ENCODE assay signal across 18 cellular contexts in the genomic region with DNA sequence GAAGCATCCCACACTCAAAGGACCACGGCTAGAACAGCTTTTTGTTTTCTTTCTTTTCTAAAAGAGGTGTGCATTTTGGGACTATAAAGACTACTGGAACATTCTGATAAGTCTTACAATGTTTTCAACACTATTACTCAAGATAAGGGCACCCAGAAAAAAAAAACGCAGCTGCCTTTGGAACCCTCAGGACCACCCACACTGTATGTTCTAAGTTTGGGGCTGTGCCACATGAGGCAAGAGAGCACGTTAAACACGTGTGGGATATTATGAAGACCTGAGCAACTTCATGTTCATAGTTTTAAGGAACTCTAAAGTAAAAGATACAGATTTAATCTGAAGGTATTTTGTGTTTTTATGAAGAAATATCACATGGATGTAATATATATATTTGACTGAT.
A peak's percentile ranks its signal among the peaks of the same experiment; 100 is the strongest.
DNase-seq lines count a peak whose midpoint lies in the region; ATAC-seq and TF ChIP-seq lines count a peak whose summit lies in the region.
"Had no signal": no experiment of that assay in that cellular context is flagged by ENCODE, and none has a peak within 500 bp of the region (broad histone marks: within the 10 kb centered on the region; RNA-seq: fewer than 3 reads in every experiment).

No MANE protein-coding gene starts in this region.

- H3F3A ChIP-seq in OCI-LY1 (ENCODE audit: insufficient read depth, low read length) = no peaks in the 10 kb centered on the region

- H3K4me2 ChIP-seq in OCI-LY1 (ENCODE audit: low read length) (peak overlapping the region; percentile 42), osteoblast (ENCODE audit: insufficient read depth, low read length) (peak overlapping the region; percentile 17)
- H3K4me2 ChIP-seq: BLaER1 treated with 17β-estradiol and CSF1 and Interleukin-3, amounts not matched to agents 10 nM and 100 nM; GM23338 had no signal

- H3K27ac Mint-ChIP-seq in chondrocyte (ENCODE audit: unreplicated experiment) = peak overlapping the region; percentile 27
- H3K27ac Mint-ChIP-seq in activated T-helper 17 cell treated with anti-CD3 and anti-CD28 coated beads, Interleukin-2, amount 50 U/mL, for 72 hours = no peak overlapping the region
- H3K27ac Mint-ChIP-seq: CD4-positive, CD25-positive, alpha-beta regulatory T cell; GM23338 had no signal

- no peaks in the 10 kb centered on the region for H3K79me2 ChIP-seq in ACC112 (ENCODE audit: control insufficient read depth, insufficient read depth, low read length, unreplicated experiment)
- H3K79me2 ChIP-seq in OCI-LY1 (ENCODE audit: insufficient read depth, low read length) = no peaks in the 10 kb centered on the region
- no peaks in the 10 kb centered on the region for H3K79me2 ChIP-seq in osteoblast (ENCODE audit: insufficient read depth, low read length)

- H3K4me3 ChIP-seq in ACC112 (ENCODE audit: low read depth, low read length) (no peak overlapping the region), OCI-LY1 (ENCODE audit: low read depth, low read length, poor library complexity, severe bottlenecking) (no peak overlapping the region), osteoblast (ENCODE audit: insufficient read depth, low read length) (no peak overlapping the region), Peyer's patch (no peak overlapping the region)
- H3K4me3 ChIP-seq: BLaER1 treated with 17β-estradiol and CSF1 and Interleukin-3, amounts not matched to agents 10 nM and 100 nM; GM12878; GM23338 had no signal

- no peak for TF ChIP-seq POLR2A in Peyer's patch (IDR thresholded peaks at IDR 0.05)

- no peaks in the 10 kb centered on the region for H3K27me3 ChIP-seq in ACC112 (ENCODE audit: insufficient read depth, low read length)
- no peaks in the 10 kb centered on the region for H3K27me3 ChIP-seq in OCI-LY1 (ENCODE audit: insufficient read depth, low read length)
- H3K27me3 ChIP-seq in osteoblast (ENCODE audit: insufficient read depth, low read length) = no peaks in the 10 kb centered on the region
- no peaks in the 10 kb centered on the region for H3K27me3 ChIP-seq in Peyer's patch
- H3K27me3 ChIP-seq: BLaER1 treated with 17β-estradiol and CSF1 and Interleukin-3, amounts not matched to agents 10 nM and 100 nM had no signal

- no peaks in the 10 kb centered on the region for H3K9me3 Mint-ChIP-seq in chondrocyte (ENCODE audit: low read depth)
- H3K9me3 Mint-ChIP-seq in activated T-helper 17 cell treated with anti-CD3 and anti-CD28 coated beads, Interleukin-2, amount 50 U/mL, for 72 hours = no peaks in the 10 kb centered on the region
- H3K9me3 Mint-ChIP-seq: GM23338 had no signal

- H3K9ac ChIP-seq in OCI-LY1 (ENCODE audit: low read length) = peak overlapping the region; percentile 27; the same call in 1 of the 2 replicates
- H3K9ac ChIP-seq: BLaER1 treated with 17β-estradiol and CSF1 and Interleukin-3, amounts not matched to agents 10 nM and 100 nM had no signal

- TF ChIP-seq CTCF in OCI-LY1 (IDR thresholded peaks at IDR 0.05; ENCODE audit: low read length) = no peak
- TF ChIP-seq CTCF in chondrocyte (IDR thresholded peaks at IDR 0.05) = no peak
- no peak for TF ChIP-seq CTCF in osteoblast (IDR thresholded peaks at IDR 0.05; ENCODE audit: extremely low read depth, low read depth, low read length)
- TF ChIP-seq CTCF in Peyer's patch (IDR thresholded peaks at IDR 0.05) = no peak

- H3K9me3 ChIP-seq in OCI-LY1 (ENCODE audit: low read length) = no peaks in the 10 kb centered on the region
- H3K9me3 ChIP-seq in osteoblast (ENCODE audit: low read depth, low read length) = no peaks in the 10 kb centered on the region
- no peaks in the 10 kb centered on the region for H3K9me3 ChIP-seq in Peyer's patch
- H3K9me3 ChIP-seq: BLaER1 treated with 17β-estradiol and CSF1 and Interleukin-3, amounts not matched to agents 10 nM and 100 nM had no signal

- H4K20me1 ChIP-seq in OCI-LY1 (ENCODE audit: insufficient read depth, low read length) (no peaks in the 10 kb centered on the region), osteoblast (ENCODE audit: insufficient read depth, low read length) (no peaks in the 10 kb centered on the region)
- H4K20me1 ChIP-seq: BLaER1 treated with 17β-estradiol and CSF1 and Interleukin-3, amounts not matched to agents 10 nM and 100 nM had no signal

- DNase-seq in chondrocyte (ENCODE audit: low spot score) (no peak), osteoblast (ENCODE audit: insufficient read length, low spot score, missing footprints) (no peak), NCI-H345 treated with DMSO at 0.1 percent for 48 hours (lab: John Stamatoyannopoulos, UW; ENCODE audit: unreplicated experiment) (no peak), Peyer's patch (no peak)
- DNase-seq: 8988T; ACHN; Calu3; CD4-positive, CD25-positive, alpha-beta regulatory T cell; DMS 273 treated with DMSO at 0.1 percent for 48 hours; DMS79; H7 had no signal

- H3K36me3 ChIP-seq in ACC112 (ENCODE audit: insufficient read depth, low read length) (no peaks in the 10 kb centered on the region), OCI-LY1 (ENCODE audit: insufficient read depth, low read length) (no peaks in the 10 kb centered on the region), osteoblast (ENCODE audit: insufficient read depth, low read length) (no peaks in the 10 kb centered on the region), Peyer's patch (no peaks in the 10 kb centered on the region)
- H3K36me3 ChIP-seq: BLaER1 treated with 17β-estradiol and CSF1 and Interleukin-3, amounts not matched to agents 10 nM and 100 nM had no signal

- peaks cover 5% of the 10 kb centered on the region for H3K4me1 ChIP-seq in ACC112 (ENCODE audit: control insufficient read depth, insufficient read depth, low read length, unreplicated experiment)
- peaks cover 51% of the 10 kb centered on the region for H3K4me1 ChIP-seq in OCI-LY1 (ENCODE audit: insufficient read depth, low read length, severe bottlenecking)
- H3K4me1 ChIP-seq in osteoblast (ENCODE audit: insufficient read depth, low read length) = peaks cover 9% of the 10 kb centered on the region
- no peaks in the 10 kb centered on the region for H3K4me1 ChIP-seq in Peyer's patch
- H3K4me1 ChIP-seq: BLaER1 treated with 17β-estradiol and CSF1 and Interleukin-3, amounts not matched to agents 10 nM and 100 nM had no signal

- no peaks in the 10 kb centered on the region for H3K9me2 ChIP-seq in OCI-LY1 (ENCODE audit: low read depth, low read length)

- no peak overlapping the region for H3K4me3 Mint-ChIP-seq in chondrocyte (ENCODE audit: unreplicated experiment)
- no peak overlapping the region for H3K4me3 Mint-ChIP-seq in activated T-helper 17 cell treated with anti-CD3 and anti-CD28 coated beads, Interleukin-2, amount 50 U/mL, for 72 hours
- H3K4me3 Mint-ChIP-seq: CD4-positive, CD25-positive, alpha-beta regulatory T cell; GM23338 had no signal

- no peaks in the 10 kb centered on the region for H3K36me3 Mint-ChIP-seq in chondrocyte (ENCODE audit: low read depth)
- H3K36me3 Mint-ChIP-seq in activated T-helper 17 cell treated with anti-CD3 and anti-CD28 coated beads, Interleukin-2, amount 50 U/mL, for 72 hours (ENCODE audit: low read depth) = no peaks in the 10 kb centered on the region

- ATAC-seq in activated T-helper 17 cell treated with anti-CD3 and anti-CD28 coated beads, Interleukin-2, amount 50 U/mL, for 72 hours (replicated peaks) = no peak
- ATAC-seq in GM21619 (IDR thresholded peaks at IDR 0.05; ENCODE audit: unreplicated experiment) = no peak
- ATAC-seq: GM12878, GM23338 had no signal

- no peaks in the 10 kb centered on the region for H3K27me3 Mint-ChIP-seq in chondrocyte (ENCODE audit: low read depth)
- no peaks in the 10 kb centered on the region for H3K27me3 Mint-ChIP-seq in activated T-helper 17 cell treated with anti-CD3 and anti-CD28 coated beads, Interleukin-2, amount 50 U/mL, for 72 hours
- H3K27me3 Mint-ChIP-seq: CD4-positive, CD25-positive, alpha-beta regulatory T cell had no signal

- peaks cover 11% of the 10 kb centered on the region for H3K4me1 Mint-ChIP-seq in chondrocyte (ENCODE audit: low read depth)
- no peaks in the 10 kb centered on the region for H3K4me1 Mint-ChIP-seq in activated T-helper 17 cell treated with anti-CD3 and anti-CD28 coated beads, Interleukin-2, amount 50 U/mL, for 72 hours

- H3K27ac ChIP-seq in ACC112 (ENCODE audit: low read depth, low read length) (no peak overlapping the region), OCI-LY1 (ENCODE audit: low read depth, low read length, poor library complexity, severe bottlenecking) (peak overlapping the region; percentile 42), osteoblast (ENCODE audit: low read depth, low read length) (no peak overlapping the region), Peyer's patch (no peak overlapping the region)
- H3K27ac ChIP-seq: BLaER1 treated with 17β-estradiol and CSF1 and Interleukin-3, amounts not matched to agents 10 nM and 100 nM had no signal

- H2AFZ ChIP-seq in ACC112 (ENCODE audit: low read length, unreplicated experiment) (peak overlapping the region; percentile 59), OCI-LY1 (ENCODE audit: low read length) (peak overlapping the region; percentile 64), osteoblast (ENCODE audit: low read length) (peak overlapping the region; percentile 26)
- H2AFZ ChIP-seq: GM23338 had no signal
